In the genomic region with DNA sequence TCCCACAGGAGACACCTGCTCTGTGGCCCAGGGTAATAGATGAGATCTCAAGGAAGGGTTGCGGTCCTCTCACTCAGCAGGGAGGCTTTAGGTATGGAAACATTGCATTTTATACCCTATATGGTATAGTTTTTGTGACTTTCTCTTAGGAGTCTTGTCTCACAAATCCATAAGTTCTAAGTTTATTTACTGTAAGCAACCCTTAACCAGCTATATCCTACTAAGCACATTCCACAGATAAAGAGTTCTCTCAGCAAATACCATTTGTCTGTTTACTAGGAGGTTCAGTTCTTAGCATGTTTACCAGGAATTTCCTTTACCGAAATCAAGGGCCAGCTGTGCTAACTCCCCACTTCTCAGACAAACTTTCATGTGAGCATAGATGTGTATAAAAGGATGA, we compare ENCODE assay signal across 23 cellular contexts.
DNase-seq lines count a peak whose midpoint lies in the region; ATAC-seq, FAIRE-seq and TF ChIP-seq lines count a peak whose summit lies in the region.
"Had no signal": no experiment of that assay in that cellular context is flagged by ENCODE, and none has a peak within 500 bp of the region (broad histone marks: within the 10 kb centered on the region; RNA-seq: fewer than 3 reads in every experiment).

No MANE protein-coding gene starts in this region.

- H3K9me3 ChIP-seq in IMR-90 (ENCODE audit: control insufficient read depth, insufficient read depth, low read length) (no peaks in the 10 kb centered on the region), RWPE2 (ENCODE audit: severe bottlenecking) (no peaks in the 10 kb centered on the region), endothelial cell of umbilical vein (replicated peaks; ENCODE audit: control insufficient read depth, insufficient read depth, low read length) (no peaks in the 10 kb centered on the region), parathyroid adenoma (ENCODE audit: control insufficient read depth, low read length) (no peaks in the 10 kb centered on the region)
- H3K9me3 ChIP-seq: MG63 had no signal

- FAIRE-seq in endothelial cell of umbilical vein (lab: Jason Lieb, UNC), result no peak
- FAIRE-seq: GM12892, GM19239 had no signal

- no peak overlapping the region for H3K27ac ChIP-seq in IMR-90 (ENCODE audit: insufficient read depth, low read length)
- H3K27ac ChIP-seq in RWPE2 (ENCODE audit: poor library complexity, severe bottlenecking), result no peak overlapping the region
- no peak overlapping the region for H3K27ac ChIP-seq in endothelial cell of umbilical vein (ENCODE audit: insufficient read depth, low read depth, low read length)
- no peak overlapping the region for H3K27ac ChIP-seq in parathyroid adenoma
- H3K27ac ChIP-seq: HL-60, RWPE1 had no signal

- H3K4me3 ChIP-seq in IMR-90 (ENCODE audit: insufficient read depth, low read depth, low read length), result no peak overlapping the region
- no peak overlapping the region for H3K4me3 ChIP-seq in RWPE2 (ENCODE audit: severe bottlenecking)
- no peak overlapping the region for H3K4me3 ChIP-seq in endothelial cell of umbilical vein (replicated peaks in 1 of 3; ENCODE audit: insufficient read depth in 1 of 3, low read depth in 1 of 3, low read length in 3 of 3)
- no peak overlapping the region for H3K4me3 ChIP-seq in parathyroid adenoma (ENCODE audit: low read depth, low read length)
- H3K4me3 ChIP-seq: MG63 had no signal

- TF ChIP-seq RAD21 in IMR-90 (IDR thresholded peaks at IDR 0.05; ENCODE audit: low read length), result no peak

- peak; percentile 62 for ATAC-seq in IMR-90 (ENCODE audit: low read depth)
- peak; percentile 24; the same call in 1 of the 3 replicates for ATAC-seq in RWPE2 (ENCODE audit: low read depth)
- ATAC-seq in HG03045 (IDR thresholded peaks at IDR 0.05; ENCODE audit: unreplicated experiment), result no peak
- ATAC-seq: CD8-positive, alpha-beta T cell had no signal

- H3K9me1 ChIP-seq in IMR-90 (ENCODE audit: insufficient read depth, low read length), result no peaks in the 10 kb centered on the region
- no peaks in the 10 kb centered on the region for H3K9me1 ChIP-seq in endothelial cell of umbilical vein (replicated peaks; ENCODE audit: control insufficient read depth, extremely low read depth, insufficient read depth, low read length)

- CTCF ChIA-PET in IMR-90 (lab: Yijun Ruan, JAX) (no interaction called here), endothelial cell of umbilical vein (lab: Charles Lee) (interaction anchor here (1.5 kb wide), 2 partner anchors 14 to 15 kb away, joined by 3 read pairs; no protein-coding TSS in a partner anchor)

- H2AK9ac ChIP-seq in IMR-90 (replicated peaks; ENCODE audit: low read depth, low read length, poor library complexity), result no peak overlapping the region

- no peak overlapping the region for H2BK5ac ChIP-seq in IMR-90 (ENCODE audit: low read depth, low read length, poor library complexity, severe bottlenecking)

- H3K4me2 ChIP-seq in IMR-90 (ENCODE audit: low read depth, low read length) (no peak overlapping the region), endothelial cell of umbilical vein (ENCODE audit: insufficient read depth, low read length) (no peak overlapping the region), parathyroid adenoma (ENCODE audit: low read length) (no peak overlapping the region)

- no peak overlapping the region for H4K8ac ChIP-seq in IMR-90 (ENCODE audit: low read depth in 2 of 2, low read length in 2 of 2)

- H3K4me1 ChIP-seq in IMR-90 (ENCODE audit: control insufficient read depth, insufficient read depth, low read length), result peaks cover 2% of the 10 kb centered on the region; the same call in 1 of the 2 replicates
- no peaks in the 10 kb centered on the region for H3K4me1 ChIP-seq in RWPE2 (ENCODE audit: insufficient read depth, poor library complexity, severe bottlenecking)
- H3K4me1 ChIP-seq in endothelial cell of umbilical vein (ENCODE audit: control insufficient read depth, extremely low read depth, insufficient read depth, low read length), result no peaks in the 10 kb centered on the region
- H3K4me1 ChIP-seq in parathyroid adenoma, result no peaks in the 10 kb centered on the region

- peaks cover 3% of the 10 kb centered on the region; the same call in 1 of the 2 replicates for H3K36me3 ChIP-seq in IMR-90 (ENCODE audit: control insufficient read depth, insufficient read depth, low read length)
- peaks cover 34% of the 10 kb centered on the region for H3K36me3 ChIP-seq in RWPE2 (ENCODE audit: low read depth)
- H3K36me3 ChIP-seq in endothelial cell of umbilical vein (ENCODE audit: control insufficient read depth in 2 of 2, extremely low read depth in 1 of 2, insufficient read depth in 2 of 2, low read length in 2 of 2), result peaks cover 0 to 20% of the 10 kb centered on the region in 2 experiments
- no peaks in the 10 kb centered on the region for H3K36me3 ChIP-seq in parathyroid adenoma (ENCODE audit: control insufficient read depth, insufficient read depth, low read length)

- no TSS peak for BruUV-seq in IMR-90 (replicated peaks; lab: Mats Ljungman, UMichigan)
- no TSS peak for BruUV-seq in endothelial cell of umbilical vein (replicated peaks; lab: Mats Ljungman, UMichigan)

- H3K4ac ChIP-seq in IMR-90 (ENCODE audit: low read depth, low read length), result no peak overlapping the region

- H2AFZ ChIP-seq in IMR-90 (replicated peaks; ENCODE audit: low read length, poor library complexity), result no peak overlapping the region
- no peak overlapping the region for H2AFZ ChIP-seq in endothelial cell of umbilical vein (ENCODE audit: low read depth, low read length)
- peak overlapping the region; percentile 8 for H2AFZ ChIP-seq in parathyroid adenoma

- H3K27me3 ChIP-seq in IMR-90 (ENCODE audit: control insufficient read depth, insufficient read depth, low read length) (peaks cover 3% of the 10 kb centered on the region; the same call in 1 of the 2 replicates), RWPE2 (ENCODE audit: insufficient read depth, poor library complexity, severe bottlenecking) (no peaks in the 10 kb centered on the region), endothelial cell of umbilical vein (ENCODE audit: control insufficient read depth in 2 of 2, insufficient read depth in 2 of 2, low read length in 2 of 2) (peaks cover 0 to 5% of the 10 kb centered on the region in 2 experiments), parathyroid adenoma (ENCODE audit: control insufficient read depth, insufficient read depth, low read length) (no peaks in the 10 kb centered on the region)
- H3K27me3 ChIP-seq: MG63 had no signal

- dilution Hi-C loops in IMR-90 (cut with HindIII; ENCODE audit: low sequenced_read_pairs, unreplicated experiment) (no loop called here), endothelial cell of umbilical vein (cut with MboI; ENCODE audit: extremely low pct_ligation_motif_present, low sequenced_read_pairs) (no loop called here)

- no peak overlapping the region for H2AK5ac ChIP-seq in IMR-90 (ENCODE audit: low read depth, low read length)

- in situ Hi-C loops in IMR-90 (cut with MboI; ENCODE audit: low sequenced_read_pairs), result no loop called here

- H4K20me1 ChIP-seq in IMR-90 (ENCODE audit: insufficient read depth, low read length), result no peaks in the 10 kb centered on the region
- H4K20me1 ChIP-seq in endothelial cell of umbilical vein (replicated peaks; ENCODE audit: control insufficient read depth, extremely low read depth, insufficient read depth, low read length), result no peaks in the 10 kb centered on the region

- no peak overlapping the region for H2BK120ac ChIP-seq in IMR-90 (ENCODE audit: low read depth, low read length)

- TF ChIP-seq POLR2A in IMR-90 (IDR thresholded peaks at IDR 0.05; ENCODE audit: low read depth, low read length) (no peak), endothelial cell of umbilical vein (IDR thresholded peaks at IDR 0.05; ENCODE audit: low read depth, low read length) (no peak)

- H3K79me2 ChIP-seq in endothelial cell of umbilical vein (ENCODE audit: control insufficient read depth, insufficient read depth, low read length), result no peaks in the 10 kb centered on the region
- H3K79me2 ChIP-seq in parathyroid adenoma, result no peaks in the 10 kb centered on the region

- no peak overlapping the region for H3K18ac ChIP-seq in IMR-90 (ENCODE audit: low read depth, low read length)

- no peak overlapping the region for H3K9ac ChIP-seq in IMR-90 (ENCODE audit: low read depth, low read length)
- no peak overlapping the region for H3K9ac ChIP-seq in endothelial cell of umbilical vein (replicated peaks; ENCODE audit: extremely low read depth, insufficient read depth, low read length)
- no peak overlapping the region for H3K9ac ChIP-seq in parathyroid adenoma

- DNase-seq in IMR-90, result no peak
- no peak for DNase-seq in RWPE2 (ENCODE audit: low spot score)
- DNase-seq in endothelial cell of umbilical vein (ENCODE audit: low read depth, low spot score), result no peak
- no peak for DNase-seq in NCI-H446 treated with DMSO at 0.1 percent for 48 hours (lab: John Stamatoyannopoulos, UW)
- no peak for DNase-seq in activated naive CD4-positive, alpha-beta T cell treated with Interleukin-2 at 50 U/mL for 16 hours
- DNase-seq: C1 segment of cervical spinal cord; CD8-positive, alpha-beta T cell; DMS79 treated with DMSO at 0.1 percent for 48 hours; KBM-7; MG63; NCI-H1105 treated with DMSO at 0.1 percent for 48 hours; NCI-H146; NCI-H1930; NCI-H2107; NCI-H526; NCI-H82; SHP77 treated with DMSO at 0.1 percent for 48 hours had no signal

- H3K56ac ChIP-seq in IMR-90 (ENCODE audit: extremely low read depth, insufficient read depth, low read length), result no peak overlapping the region

- H4K91ac ChIP-seq in IMR-90 (ENCODE audit: insufficient read depth, low read depth, low read length), result no peak overlapping the region

- H3K14ac ChIP-seq in IMR-90 (replicated peaks; ENCODE audit: low read depth, low read length), result no peak overlapping the region

- no peak overlapping the region for H2BK20ac ChIP-seq in IMR-90 (ENCODE audit: low read depth, low read length)

- H2BK15ac ChIP-seq in IMR-90 (ENCODE audit: low read depth, low read length), result no peak overlapping the region

- intact Hi-C loops in IMR-90 (cut with micrococcal nuclease) (no loop called here), endothelial cell of umbilical vein (cut with micrococcal nuclease) (no loop called here)

- TF ChIP-seq CTCF in IMR-90 (conservative IDR thresholded peaks at IDR 0.05; ENCODE audit: low read depth, low read length), result no peak
- TF ChIP-seq CTCF in RWPE2 (IDR thresholded peaks at IDR 0.05; ENCODE audit: poor library complexity, severe bottlenecking), result no peak
- TF ChIP-seq CTCF in endothelial cell of umbilical vein (IDR thresholded peaks at IDR 0.05; ENCODE audit: extremely low read depth in 1 of 2, insufficient read depth in 1 of 2, low read depth in 1 of 2, low read length in 2 of 2), result no peak
- TF ChIP-seq CTCF in parathyroid adenoma (IDR thresholded peaks at IDR 0.05), result no peak

- H4K5ac ChIP-seq in IMR-90 (ENCODE audit: low read depth, low read length), result no peak overlapping the region; the same call in 1 of the 2 replicates

- POLR2A ChIA-PET in IMR-90 (lab: Charles Lee; ENCODE audit: unreplicated experiment), result no interaction called here
- POLR2A ChIA-PET in endothelial cell of umbilical vein (lab: Charles Lee), result no interaction called here

- H3K79me1 ChIP-seq in IMR-90 (ENCODE audit: low read depth in 1 of 2, low read length in 2 of 2), result peaks cover 0 to 3% of the 10 kb centered on the region in 2 experiments; a peak in 2 of 4 replicates

- no peak overlapping the region for H3K23ac ChIP-seq in IMR-90 (ENCODE audit: low read depth, low read length)

- WGBS in IMR-90 (ENCODE audit: extremely low coverage in 2 of 2, insufficient read length in 1 of 2), 2 experiments, result no CpG with 5 or more reads among the region's 2 CpGs
